Comparison of ENCODE assay signal across 17 cellular contexts in genomic region chr2:66691199-66691975, GRCh38.
DNase-seq lines count a peak whose midpoint lies in the region; ATAC-seq and TF ChIP-seq lines count a peak whose summit lies in the region.
"Had no signal": no experiment of that assay in that cellular context is flagged by ENCODE, and none has a peak within 500 bp of the region (broad histone marks: within the 10 kb centered on the region; RNA-seq: fewer than 3 reads in every experiment).

No MANE protein-coding gene starts in this region.

- H3K36me3 ChIP-seq in ovary = no peaks in the 10 kb centered on the region
- H3K36me3 ChIP-seq in CD8-positive, alpha-beta T cell (ENCODE audit: insufficient read depth, low read length) = no peaks in the 10 kb centered on the region
- H3K36me3 ChIP-seq: tibial artery had no signal

- H3K27ac ChIP-seq in ovary = no peak overlapping the region
- H3K27ac ChIP-seq in CD8-positive, alpha-beta T cell (ENCODE audit: low read depth, low read length) = no peak overlapping the region
- H3K27ac ChIP-seq: KMS-11, psoas muscle, tibial artery had no signal

- TF ChIP-seq CTCF in WTC11 (IDR thresholded peaks at IDR 0.05) (no peak), fibroblast of the aortic adventitia (IDR thresholded peaks at IDR 0.05; ENCODE audit: insufficient read depth, low read length) (no peak), ovary (IDR thresholded peaks at IDR 0.05) (no peak)
- no peak for TF ChIP-seq CTCF in CD8-positive, alpha-beta T cell (IDR thresholded peaks at IDR 0.05)

- POLR2A ChIA-PET in WTC11 (lab: Charles Lee) = interaction anchor here (0.6 kb wide), 1 partner anchor 16 kb away, joined by 3 read pairs; no protein-coding TSS in a partner anchor
- POLR2A ChIA-PET in CD8-positive, alpha-beta T cell (lab: Charles Lee) = no interaction called here

- H3K4me3 Mint-ChIP-seq in WTC11 = peak overlapping the region; percentile 51
- H3K4me3 Mint-ChIP-seq in CD8-positive, alpha-beta T cell = no peak overlapping the region
- H3K4me3 Mint-ChIP-seq: activated CD4-positive, alpha-beta memory T cell treated with anti-CD3 and anti-CD28 coated beads for 36 hours; activated naive CD4-positive, alpha-beta T cell treated with anti-CD3 and anti-CD28 coated beads, Interleukin-2, amount 50 U/mL, for 24 hours; activated T-cell treated with anti-CD3 and anti-CD28 coated beads, Interleukin-2, amount 50 U/mL, for 24 hours; endodermal cell; naive B cell had no signal

- peaks cover 62% of the 10 kb centered on the region for H3K4me1 Mint-ChIP-seq in WTC11
- H3K4me1 Mint-ChIP-seq in CD8-positive, alpha-beta T cell (ENCODE audit: low read depth) = no peaks in the 10 kb centered on the region
- H3K4me1 Mint-ChIP-seq: activated naive CD4-positive, alpha-beta T cell treated with anti-CD3 and anti-CD28 coated beads, Interleukin-2, amount 50 U/mL, for 24 hours; naive B cell had no signal

- peak; percentile 48 for DNase-seq in A172 (ENCODE audit: low spot score)
- DNase-seq in WTC11 (ENCODE audit: low spot score) = no peak
- DNase-seq in fibroblast of the aortic adventitia (ENCODE audit: low read depth) = peak; percentile 82
- no peak for DNase-seq in ovary
- DNase-seq in NCI-H1930 (lab: John Stamatoyannopoulos, UW) = no peak
- no peak for DNase-seq in activated CD4-positive, alpha-beta T cell treated with anti-CD3 and anti-CD28 coated beads for 4 hours
- no peak for DNase-seq in CD8-positive, alpha-beta T cell
- DNase-seq: activated CD4-positive, alpha-beta memory T cell treated with anti-CD3 and anti-CD28 coated beads for 36 hours; activated T-cell treated with anti-CD3 and anti-CD28 coated beads, Interleukin-2, amount 50 U/mL, for 24 hours; endodermal cell; foreskin melanocyte; naive B cell; psoas muscle; tibial artery had no signal

- TF ChIP-seq POLR2A in ovary (IDR thresholded peaks at IDR 0.05) = no peak

- TF ChIP-seq EP300 in ovary (IDR thresholded peaks at IDR 0.05) = no peak

- peak overlapping the region; percentile 58; the same call in 1 of the 2 replicates for H3K27ac Mint-ChIP-seq in WTC11
- no peak overlapping the region for H3K27ac Mint-ChIP-seq in CD8-positive, alpha-beta T cell
- H3K27ac Mint-ChIP-seq: activated CD4-positive, alpha-beta memory T cell treated with anti-CD3 and anti-CD28 coated beads for 36 hours; activated naive CD4-positive, alpha-beta T cell treated with anti-CD3 and anti-CD28 coated beads, Interleukin-2, amount 50 U/mL, for 24 hours; activated T-cell treated with anti-CD3 and anti-CD28 coated beads, Interleukin-2, amount 50 U/mL, for 24 hours; endodermal cell; naive B cell had no signal

- peaks cover under 1% of the 10 kb centered on the region for H3K4me1 ChIP-seq in ovary (ENCODE audit: insufficient read depth)
- H3K4me1 ChIP-seq in CD8-positive, alpha-beta T cell (ENCODE audit: insufficient read depth, low read length) = no peaks in the 10 kb centered on the region
- H3K4me1 ChIP-seq: psoas muscle, tibial artery had no signal

- H3K9me3 ChIP-seq in ovary = no peaks in the 10 kb centered on the region
- H3K9me3 ChIP-seq in CD8-positive, alpha-beta T cell (ENCODE audit: low read length) = no peaks in the 10 kb centered on the region
- H3K9me3 ChIP-seq: psoas muscle, tibial artery had no signal

- peak; percentile 26; the same call in 1 of the 2 replicates for ATAC-seq in WTC11
- no peak for ATAC-seq in HG03432 (IDR thresholded peaks at IDR 0.05; ENCODE audit: unreplicated experiment)
- ATAC-seq in CD8-positive, alpha-beta T cell = no peak
- ATAC-seq: psoas muscle had no signal

- CTCF ChIA-PET in WTC11 (lab: Charles Lee) = no interaction called here
- CTCF ChIA-PET in CD8-positive, alpha-beta T cell (lab: Charles Lee) = no interaction called here

- H3K36me3 Mint-ChIP-seq in WTC11 = no peaks in the 10 kb centered on the region
- H3K36me3 Mint-ChIP-seq in CD8-positive, alpha-beta T cell = no peaks in the 10 kb centered on the region
- H3K36me3 Mint-ChIP-seq: activated CD4-positive, alpha-beta memory T cell treated with anti-CD3 and anti-CD28 coated beads for 36 hours; activated naive CD4-positive, alpha-beta T cell treated with anti-CD3 and anti-CD28 coated beads, Interleukin-2, amount 50 U/mL, for 24 hours; naive B cell had no signal

- H3K4me3 ChIP-seq in fibroblast of the aortic adventitia (ENCODE audit: low read depth, low read length) (peak overlapping the region; percentile 50), ovary (peak overlapping the region; percentile 19)
- H3K4me3 ChIP-seq in CD8-positive, alpha-beta T cell (ENCODE audit: low read depth, low read length) = no peak overlapping the region
- H3K4me3 ChIP-seq: psoas muscle, tibial artery had no signal

- H3K27me3 Mint-ChIP-seq in WTC11 (ENCODE audit: low read depth) = no peaks in the 10 kb centered on the region; the same call in 1 of the 2 replicates
- no peaks in the 10 kb centered on the region for H3K27me3 Mint-ChIP-seq in CD8-positive, alpha-beta T cell (ENCODE audit: low read depth)
- H3K27me3 Mint-ChIP-seq: activated CD4-positive, alpha-beta memory T cell treated with anti-CD3 and anti-CD28 coated beads for 36 hours; activated naive CD4-positive, alpha-beta T cell treated with anti-CD3 and anti-CD28 coated beads, Interleukin-2, amount 50 U/mL, for 24 hours; activated T-cell treated with anti-CD3 and anti-CD28 coated beads, Interleukin-2, amount 50 U/mL, for 24 hours had no signal

- no peaks in the 10 kb centered on the region for H3K27me3 ChIP-seq in ovary
- no peaks in the 10 kb centered on the region for H3K27me3 ChIP-seq in CD8-positive, alpha-beta T cell (ENCODE audit: insufficient read depth, low read length)
- H3K27me3 ChIP-seq: tibial artery had no signal

- no peaks in the 10 kb centered on the region for H3K9me3 Mint-ChIP-seq in WTC11
- H3K9me3 Mint-ChIP-seq in CD8-positive, alpha-beta T cell = no peaks in the 10 kb centered on the region
- H3K9me3 Mint-ChIP-seq: activated CD4-positive, alpha-beta memory T cell treated with anti-CD3 and anti-CD28 coated beads for 36 hours; activated naive CD4-positive, alpha-beta T cell treated with anti-CD3 and anti-CD28 coated beads, Interleukin-2, amount 50 U/mL, for 24 hours; endodermal cell; naive B cell had no signal

- WGBS in ovary, 3 donors = 23 to 43% (median 43%) methylated on average over 8 of the region's 8 CpGs

- intact Hi-C loops in ovary (cut with DNase I) = loop anchor here in 3 of 4 donors (2.0 to 10.0 kb wide), 3 partner anchors 109 to 247 kb away; no protein-coding TSS in a partner anchor
- intact Hi-C loops in CD8-positive, alpha-beta T cell (cut with DNase I, micrococcal nuclease) = no loop called here

TF ChIP-seq in WTC11, 78 proteins besides CTCF, POLR2A, EP300 and RAD21:
- TF ChIP-seq HMGA2 (CRISPR knock-in tag; IDR thresholded peaks at IDR 0.05) = no peak
- no peak for TF ChIP-seq NFE2L1 (CRISPR knock-in tag; IDR thresholded peaks at IDR 0.05)
- no peak for TF ChIP-seq NFYB (CRISPR knock-in tag; conservative IDR thresholded peaks at IDR 0.05; ENCODE audit: low read depth)
- TF ChIP-seq, protein P1, sequence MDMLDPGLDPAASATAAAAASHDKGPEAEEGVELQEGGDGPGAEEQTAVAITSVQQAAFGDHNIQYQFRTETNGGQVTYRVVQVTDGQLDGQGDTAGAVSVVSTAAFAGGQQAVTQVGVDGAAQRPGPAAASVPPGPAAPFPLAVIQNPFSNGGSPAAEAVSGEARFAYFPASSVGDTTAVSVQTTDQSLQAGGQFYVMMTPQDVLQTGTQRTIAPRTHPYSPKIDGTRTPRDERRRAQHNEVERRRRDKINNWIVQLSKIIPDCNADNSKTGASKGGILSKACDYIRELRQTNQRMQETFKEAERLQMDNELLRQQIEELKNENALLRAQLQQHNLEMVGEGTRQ (CRISPR knock-in tag; IDR thresholded peaks at IDR 0.05) = no peak
- no peak for TF ChIP-seq ETV6 (CRISPR knock-in tag; IDR thresholded peaks at IDR 0.05)
- TF ChIP-seq ZNF219 (CRISPR knock-in tag; IDR thresholded peaks at IDR 0.05; ENCODE audit: borderline replicate concordance) = no peak
- no peak for TF ChIP-seq RORB (CRISPR knock-in tag; IDR thresholded peaks at IDR 0.05)
- no peak for TF ChIP-seq GABPB1 (CRISPR knock-in tag; IDR thresholded peaks at IDR 0.05)
- TF ChIP-seq TEAD4 (CRISPR knock-in tag; IDR thresholded peaks at IDR 0.05) = no peak
- no peak for TF ChIP-seq GTF2I (CRISPR knock-in tag; conservative IDR thresholded peaks at IDR 0.05)
- no peak for TF ChIP-seq CBFB (CRISPR knock-in tag; IDR thresholded peaks at IDR 0.05; ENCODE audit: low read depth)
- TF ChIP-seq ZNF416 (CRISPR knock-in tag; IDR thresholded peaks at IDR 0.05) = no peak
- no peak for TF ChIP-seq ESRRA (CRISPR knock-in tag; IDR thresholded peaks at IDR 0.05; ENCODE audit: borderline replicate concordance)
- no peak for TF ChIP-seq FOXP1 (CRISPR knock-in tag; IDR thresholded peaks at IDR 0.05; ENCODE audit: borderline replicate concordance)
- no peak for TF ChIP-seq RELA (CRISPR knock-in tag; IDR thresholded peaks at IDR 0.05; ENCODE audit: borderline replicate concordance)
- TF ChIP-seq, protein P2, sequence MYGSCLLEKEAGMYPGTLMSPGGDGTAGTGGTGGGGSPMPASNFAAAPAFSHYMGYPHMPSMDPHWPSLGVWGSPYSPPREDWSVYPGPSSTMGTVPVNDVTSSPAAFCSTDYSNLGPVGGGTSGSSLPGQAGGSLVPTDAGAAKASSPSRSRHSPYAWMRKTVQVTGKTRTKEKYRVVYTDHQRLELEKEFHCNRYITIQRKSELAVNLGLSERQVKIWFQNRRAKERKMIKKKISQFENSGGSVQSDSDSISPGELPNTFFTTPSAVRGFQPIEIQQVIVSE (CRISPR knock-in tag; IDR thresholded peaks at IDR 0.05; ENCODE audit: borderline replicate concordance) = no peak
- no peak for TF ChIP-seq SOX15 (CRISPR knock-in tag; IDR thresholded peaks at IDR 0.05)
- no peak for TF ChIP-seq JUN (CRISPR knock-in tag; IDR thresholded peaks at IDR 0.05)
- TF ChIP-seq, protein P3, sequence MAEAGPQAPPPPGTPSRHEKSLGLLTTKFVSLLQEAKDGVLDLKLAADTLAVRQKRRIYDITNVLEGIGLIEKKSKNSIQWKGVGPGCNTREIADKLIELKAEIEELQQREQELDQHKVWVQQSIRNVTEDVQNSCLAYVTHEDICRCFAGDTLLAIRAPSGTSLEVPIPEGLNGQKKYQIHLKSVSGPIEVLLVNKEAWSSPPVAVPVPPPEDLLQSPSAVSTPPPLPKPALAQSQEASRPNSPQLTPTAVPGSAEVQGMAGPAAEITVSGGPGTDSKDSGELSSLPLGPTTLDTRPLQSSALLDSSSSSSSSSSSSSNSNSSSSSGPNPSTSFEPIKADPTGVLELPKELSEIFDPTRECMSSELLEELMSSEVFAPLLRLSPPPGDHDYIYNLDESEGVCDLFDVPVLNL (CRISPR knock-in tag; IDR thresholded peaks at IDR 0.05; ENCODE audit: borderline replicate concordance, low read depth) = no peak

Comparison
In these comparisons a context has a peak if more than half of its experiments do, and no peak if none do; other contexts are left out.
1. DNase-seq: peak in A172 (single experiment) and fibroblast of the aortic adventitia (single experiment); none in WTC11 (single experiment), ovary (0 of 5), NCI-H1930 (0 of 2), activated CD4-positive, alpha-beta T cell treated with anti-CD3 and anti-CD28 coated beads for 4 hours (0 of 2) and CD8-positive, alpha-beta T cell (0 of 7).
2. intact Hi-C loops: an anchor here in ovary (2.0 to 10.0 kb wide); none called in CD8-positive, alpha-beta T cell.